ENCODE assay signal across 14 cellular contexts in genomic region chr4:340011-340410, GRCh38. TPM values are rescaled to one million over a fixed set of nuclear protein-coding genes. Genes with fewer than 3 reads are reported as not detected.
DNase-seq lines count a peak whose midpoint lies in the region; ATAC-seq and TF ChIP-seq lines count a peak whose summit lies in the region.
"Had no signal": no experiment of that assay in that cellular context is flagged by ENCODE, and none has a peak within 500 bp of the region (broad histone marks: within the 10 kb centered on the region; RNA-seq: fewer than 3 reads in every experiment).

No MANE protein-coding gene starts in this region.

- no peak overlapping the region for H4K8ac ChIP-seq in mesenchymal stem cell (ENCODE audit: low read length)

- H3K4me1 Mint-ChIP-seq in activated T-cell treated with anti-CD3 and anti-CD28 coated beads, Interleukin-2, amount 50 U/mL, for 72 hours (ENCODE audit: low read depth): peaks cover 18% of the 10 kb centered on the region
- peaks cover 39% of the 10 kb centered on the region for H3K4me1 Mint-ChIP-seq in stimulated activated effector memory CD8-positive, alpha-beta T cell treated with anti-CD3 and anti-CD28 coated beads, Interleukin-12 subunit alpha, Interleukin-12 subunit beta, amount 100 ng/mL, for 72 hours

- H3K27me3 Mint-ChIP-seq in activated T-cell treated with anti-CD3 and anti-CD28 coated beads, Interleukin-2, amount 50 U/mL, for 72 hours (ENCODE audit: low read depth): no peaks in the 10 kb centered on the region

- no peak overlapping the region for H3K4me3 ChIP-seq in fibroblast of villous mesenchyme (ENCODE audit: low read depth, low read length)
- peak overlapping the region in 1 of 2 experiments; percentile 41 for H3K4me3 ChIP-seq in mesenchymal stem cell (ENCODE audit: insufficient read depth in 1 of 2, low read depth in 1 of 2, low read length in 2 of 2)

- no peak overlapping the region for H3K4ac ChIP-seq in mesenchymal stem cell (ENCODE audit: low read depth in 1 of 2, low read length in 2 of 2)

- no peak overlapping the region for H4K91ac ChIP-seq in mesenchymal stem cell (ENCODE audit: low read length)

- H3K9ac ChIP-seq in mesenchymal stem cell (ENCODE audit: low read length): no peak overlapping the region

- peaks cover 7 to 43% of the 10 kb centered on the region in 2 experiments for H3K36me3 ChIP-seq in mesenchymal stem cell (ENCODE audit: control insufficient read depth in 1 of 2, insufficient read depth in 2 of 2, low read depth in 1 of 2, low read length in 2 of 2)

- 83% methylated on average over 4 of the region's 4 CpGs for WGBS in mesenchymal stem cell

- H2BK5ac ChIP-seq in mesenchymal stem cell (ENCODE audit: low read depth, low read length, poor library complexity, severe bottlenecking): no peak overlapping the region

- H2AFZ ChIP-seq in mesenchymal stem cell (ENCODE audit: low read depth, low read length): no peak overlapping the region

- peak; percentile 34; the same call in 1 of the 2 replicates for TF ChIP-seq CTCF in VCaP (conservative IDR thresholded peaks at IDR 0.05)
- peak; percentile 28 for TF ChIP-seq CTCF in fibroblast of villous mesenchyme (IDR thresholded peaks at IDR 0.05; ENCODE audit: insufficient read depth, low read depth, low read length)

- no peak overlapping the region for H2BK120ac ChIP-seq in mesenchymal stem cell (ENCODE audit: low read depth, low read length)

- H3K18ac ChIP-seq in mesenchymal stem cell (ENCODE audit: low read depth in 1 of 2, low read length in 2 of 2): no peak overlapping the region

- H3K4me1 ChIP-seq in mesenchymal stem cell (ENCODE audit: control insufficient read depth, insufficient read depth, low read depth, low read length): peaks cover 13% of the 10 kb centered on the region

- H3K27ac Mint-ChIP-seq in activated T-cell treated with anti-CD3 and anti-CD28 coated beads, Interleukin-2, amount 50 U/mL, for 72 hours: peak overlapping the region; percentile 62
- no peak overlapping the region for H3K27ac Mint-ChIP-seq in stimulated activated effector memory CD8-positive, alpha-beta T cell treated with anti-CD3 and anti-CD28 coated beads, Interleukin-12 subunit alpha, Interleukin-12 subunit beta, amount 100 ng/mL, for 72 hours

- no peak overlapping the region for H2BK12ac ChIP-seq in mesenchymal stem cell (ENCODE audit: low read length in 2 of 2)

- ATAC-seq in activated T-cell treated with anti-CD3 and anti-CD28 coated beads, Interleukin-2, amount 50 U/mL, for 72 hours (replicated peaks in 1 of 2): no peak
- ATAC-seq in stimulated activated effector memory CD8-positive, alpha-beta T cell treated with anti-CD3 and anti-CD28 coated beads, Interleukin-12 subunit alpha, Interleukin-12 subunit beta, amount 100 ng/mL, for 72 hours: no peak
- ATAC-seq in HG03097 (IDR thresholded peaks at IDR 0.05; ENCODE audit: low FRiP score, unreplicated experiment) (no peak), GM19035 (IDR thresholded peaks at IDR 0.05; ENCODE audit: unreplicated experiment) (no peak)
- ATAC-seq: Right ventricle myocardium inferior had no signal

- H3K79me1 ChIP-seq in mesenchymal stem cell (replicated peaks; ENCODE audit: low read length, poor library complexity, severe bottlenecking): peaks cover 17% of the 10 kb centered on the region

- no peak overlapping the region for H2BK15ac ChIP-seq in mesenchymal stem cell (ENCODE audit: low read depth, poor library complexity, severe bottlenecking)

- peaks cover 9 to 14% of the 10 kb centered on the region in 2 donors for H3K9me3 Mint-ChIP-seq in activated T-cell treated with anti-CD3 and anti-CD28 coated beads, Interleukin-2, amount 50 U/mL, for 72 hours
- peaks cover 18% of the 10 kb centered on the region for H3K9me3 Mint-ChIP-seq in stimulated activated effector memory CD8-positive, alpha-beta T cell treated with anti-CD3 and anti-CD28 coated beads, Interleukin-12 subunit alpha, Interleukin-12 subunit beta, amount 100 ng/mL, for 72 hours

- H2AK5ac ChIP-seq in mesenchymal stem cell (ENCODE audit: low read length, severe bottlenecking): no peak overlapping the region

- no peak for DNase-seq in activated T-cell treated with anti-CD3 and anti-CD28 coated beads, Interleukin-2, amount 50 U/mL, for 72 hours
- DNase-seq in activated T-cell treated with anti-CD3 and anti-CD28 coated beads for 4 hours (no peak), fibroblast of villous mesenchyme (ENCODE audit: low read depth) (no peak), mesenchymal stem cell (no peak)
- no peak for DNase-seq in stimulated activated effector memory CD8-positive, alpha-beta T cell treated with anti-CD3 and anti-CD28 coated beads, Interleukin-12 subunit alpha, Interleukin-12 subunit beta, amount 100 ng/mL, for 72 hours (ENCODE audit: low spot score in 2 of 2)
- DNase-seq: activated CD4-positive, alpha-beta T cell treated with anti-CD3 and anti-CD28 coated beads for 1 hour; activated naive CD4-positive, alpha-beta T cell treated with anti-CD3 and anti-CD28 coated beads, Interleukin-2, amount 10 ng/mL, durations not matched to agents 7 days and 5 days; NCI-H510A; stimulated activated CD4-positive, alpha-beta T cell treated with anti-CD3 and anti-CD28 coated beads, Interleukin-15, amount 100 ng/mL, for 24 hours had no signal

- H3K27ac ChIP-seq in VCaP (no peak overlapping the region), mesenchymal stem cell (ENCODE audit: low read length, poor library complexity, severe bottlenecking) (no peak overlapping the region)
- H3K27ac ChIP-seq: neutrophil had no signal

- no peak overlapping the region for H3K14ac ChIP-seq in mesenchymal stem cell (ENCODE audit: low read length in 2 of 2)

- peaks cover 46 to 77% of the 10 kb centered on the region in 2 donors for H3K36me3 Mint-ChIP-seq in activated T-cell treated with anti-CD3 and anti-CD28 coated beads, Interleukin-2, amount 50 U/mL, for 72 hours (ENCODE audit: insufficient read depth in 2 of 2)
- peaks cover 75% of the 10 kb centered on the region for H3K36me3 Mint-ChIP-seq in stimulated activated effector memory CD8-positive, alpha-beta T cell treated with anti-CD3 and anti-CD28 coated beads, Interleukin-12 subunit alpha, Interleukin-12 subunit beta, amount 100 ng/mL, for 72 hours

- H3K4me2 ChIP-seq in mesenchymal stem cell (ENCODE audit: low read length, poor library complexity, severe bottlenecking): no peak overlapping the region

- peaks cover 54% of the 10 kb centered on the region for H3K9me3 ChIP-seq in mesenchymal stem cell (ENCODE audit: control insufficient read depth, low read length)

- no peak overlapping the region for H3K23ac ChIP-seq in mesenchymal stem cell (ENCODE audit: low read length in 2 of 2)

- peak overlapping the region; percentile 11 to 100 for H3K4me3 Mint-ChIP-seq in activated T-cell treated with anti-CD3 and anti-CD28 coated beads, Interleukin-2, amount 50 U/mL, for 72 hours
- peak overlapping the region; percentile 98 for H3K4me3 Mint-ChIP-seq in stimulated activated effector memory CD8-positive, alpha-beta T cell treated with anti-CD3 and anti-CD28 coated beads, Interleukin-12 subunit alpha, Interleukin-12 subunit beta, amount 100 ng/mL, for 72 hours

- H3K27me3 ChIP-seq in mesenchymal stem cell (ENCODE audit: control insufficient read depth in 1 of 2, insufficient read depth in 1 of 2, low read length in 2 of 2): no peaks in the 10 kb centered on the region

RNA-seq across cellular contexts. Expression of gene ZNF141, which starts 2.4 kb away (rescaled TPM):
- 10 to 100 TPM; 31.6 to 32.0 TPM for total RNA-seq in activated T-cell treated with anti-CD3 and anti-CD28 coated beads, Interleukin-2, amount 50 U/mL, for 72 hours
- total RNA-seq in fibroblast of villous mesenchyme: 9.5 and 9.7 TPM in 2 replicates
- 3.4 TPM for polyA plus RNA-seq in mesenchymal stem cell (2013, experiment 1 of 2)
- 2.9 TPM for polyA plus RNA-seq in mesenchymal stem cell (2013, experiment 2 of 2)

RNA-seq across cellular contexts. Expression of gene ZNF732, which starts 34.7 kb away (rescaled TPM):
- total RNA-seq in activated T-cell treated with anti-CD3 and anti-CD28 coated beads, Interleukin-2, amount 50 U/mL, for 72 hours: not detected
- total RNA-seq in fibroblast of villous mesenchyme: 0.43 and 0.64 TPM in 2 replicates
- 0.25 TPM for polyA plus RNA-seq in mesenchymal stem cell (2013, experiment 1 of 2)
- 0.26 TPM for polyA plus RNA-seq in mesenchymal stem cell (2013, experiment 2 of 2)
- total RNA-seq: Right ventricle myocardium inferior had no signal
